11 cellular contexts compared by ENCODE assay signal in the genomic region with DNA sequence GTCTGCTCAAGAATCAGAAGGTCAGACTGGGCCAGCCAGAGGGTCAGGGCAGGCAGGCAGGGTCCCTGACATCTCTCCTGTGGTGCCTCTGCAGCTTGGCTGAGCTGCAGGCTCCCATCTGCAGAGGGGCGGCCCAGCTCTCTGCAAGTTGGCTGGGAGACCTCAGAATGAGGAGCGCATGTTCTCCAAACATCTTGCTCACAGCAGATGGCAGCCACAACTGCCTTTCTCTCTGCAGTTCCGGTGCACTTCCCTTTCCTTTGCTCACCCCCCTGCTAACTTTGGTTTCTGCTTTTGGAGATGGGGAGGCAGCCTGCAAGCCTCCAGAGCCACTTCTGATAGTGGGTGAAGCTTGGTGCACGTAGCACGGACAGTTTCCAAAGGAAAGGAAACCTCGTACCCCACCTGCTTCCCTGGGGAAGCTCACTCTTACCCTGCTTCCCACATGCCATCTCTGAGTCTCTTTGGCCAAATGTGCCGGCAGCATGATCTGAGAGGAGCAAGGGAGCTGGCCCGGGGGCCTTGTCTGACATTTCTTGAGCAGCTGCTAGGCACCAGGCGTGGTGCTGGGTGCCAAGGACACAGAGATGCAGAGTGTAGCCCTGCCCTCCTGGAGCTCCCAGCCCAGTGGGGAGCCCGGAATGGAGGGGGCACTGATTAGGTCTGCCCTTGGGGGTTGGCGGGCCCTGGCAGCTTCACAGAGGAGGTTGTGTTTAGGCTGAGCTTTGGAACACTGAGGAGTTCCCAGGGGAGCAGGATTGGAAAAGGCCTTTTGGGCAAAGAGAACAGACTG. TPM values are rescaled to one million over a fixed set of nuclear protein-coding genes. Genes with fewer than 3 reads are reported as not detected.
DNase-seq lines count a peak whose midpoint lies in the region; ATAC-seq and TF ChIP-seq lines count a peak whose summit lies in the region.
"Had no signal": no experiment of that assay in that cellular context is flagged by ENCODE, and none has a peak within 500 bp of the region (broad histone marks: within the 10 kb centered on the region; RNA-seq: fewer than 3 reads in every experiment).

No MANE protein-coding gene starts in this region.

- H3K9me3 ChIP-seq in hepatocyte (ENCODE audit: low read depth) (no peaks in the 10 kb centered on the region), upper lobe of right lung (no peaks in the 10 kb centered on the region)
- H3K9me3 ChIP-seq: spleen had no signal

- no peaks in the 10 kb centered on the region for H3K27me3 ChIP-seq in hepatocyte
- no peaks in the 10 kb centered on the region for H3K27me3 ChIP-seq in upper lobe of right lung
- H3K27me3 ChIP-seq: spleen had no signal

- H3K36me3 ChIP-seq in hepatocyte (replicated peaks; ENCODE audit: insufficient read depth, low read depth): no peaks in the 10 kb centered on the region
- no peaks in the 10 kb centered on the region for H3K36me3 ChIP-seq in upper lobe of right lung
- H3K36me3 ChIP-seq: spleen had no signal

- H3K4me1 ChIP-seq in hepatocyte (ENCODE audit: insufficient read depth) (peaks cover 77% of the 10 kb centered on the region), upper lobe of right lung (peaks cover 61% of the 10 kb centered on the region)

- intact Hi-C loops in natural killer cell (cut with micrococcal nuclease) (no loop called here), upper lobe of right lung (cut with DNase I) (no loop called here)

- peaks cover 49% of the 10 kb centered on the region for H3K79me2 ChIP-seq in hepatocyte

- no peak overlapping the region for H3K4me2 ChIP-seq in hepatocyte

- no peaks in the 10 kb centered on the region for H3K9me3 Mint-ChIP-seq in natural killer cell
- no peaks in the 10 kb centered on the region for H3K9me3 Mint-ChIP-seq in natural killer cell treated with Interleukin-12 subunit alpha and Interleukin-12 subunit beta and Interleukin-15 and Interleukin-18, amount 100 ng/mL, for 72 hours
- H3K9me3 Mint-ChIP-seq: stimulated activated naive CD8-positive, alpha-beta T cell treated with anti-CD3 and anti-CD28 coated beads, Interleukin-15, amount 100 ng/mL, for 72 hours had no signal

- DNase-seq in natural killer cell (no peak), SK-MEL-5 (ENCODE audit: low read depth, low spot score) (peak; percentile 33), hepatocyte (ENCODE audit: low spot score) (no peak), upper lobe of right lung (no peak), COLO829 (ENCODE audit: low spot score) (no peak)
- no peak for DNase-seq in natural killer cell treated with Interleukin-12 subunit alpha and Interleukin-12 subunit beta and Interleukin-15 and Interleukin-18, amount 100 ng/mL, for 72 hours (ENCODE audit: low spot score)
- DNase-seq in activated naive CD4-positive, alpha-beta T cell (lab: John Stamatoyannopoulos, UW): no peak
- DNase-seq: spleen; stimulated activated naive CD8-positive, alpha-beta T cell treated with anti-CD3 and anti-CD28 coated beads, Interleukin-15, amount 100 ng/mL, for 72 hours had no signal

- H3K4me1 Mint-ChIP-seq in natural killer cell: peaks cover 36 to 50% of the 10 kb centered on the region in 2 donors
- peaks cover 29 to 40% of the 10 kb centered on the region in 2 donors for H3K4me1 Mint-ChIP-seq in natural killer cell treated with Interleukin-12 subunit alpha and Interleukin-12 subunit beta and Interleukin-15 and Interleukin-18, amount 100 ng/mL, for 72 hours (ENCODE audit: low read depth in 2 of 2)

- H3K4me3 ChIP-seq in hepatocyte (no peak overlapping the region), upper lobe of right lung (no peak overlapping the region)
- H3K4me3 ChIP-seq: spleen had no signal

- peak overlapping the region; percentile 34 for H3K27ac ChIP-seq in hepatocyte
- H3K27ac ChIP-seq in upper lobe of right lung: peak overlapping the region; percentile 42

- in situ Hi-C loops in SK-MEL-5 (cut with HindIII; ENCODE audit: low pct_unique_long_range_greater_than_20kb, low sequenced_read_pairs): no loop called here

- H3K9me2 ChIP-seq in hepatocyte (replicated peaks; ENCODE audit: insufficient read depth): no peaks in the 10 kb centered on the region

- peak overlapping the region; percentile 37 for H3K4me3 Mint-ChIP-seq in natural killer cell
- no peak overlapping the region for H3K4me3 Mint-ChIP-seq in natural killer cell treated with Interleukin-12 subunit alpha and Interleukin-12 subunit beta and Interleukin-15 and Interleukin-18, amount 100 ng/mL, for 72 hours
- H3K4me3 Mint-ChIP-seq: stimulated activated naive CD8-positive, alpha-beta T cell treated with anti-CD3 and anti-CD28 coated beads, Interleukin-15, amount 100 ng/mL, for 72 hours had no signal

- 94% methylated on average over 11 of the region's 11 CpGs for WGBS in hepatocyte (ENCODE audit: low lambda C conversion rate, missing lambda C conversion rate)

- peaks cover 4% of the 10 kb centered on the region for H4K20me1 ChIP-seq in hepatocyte (ENCODE audit: insufficient read depth, poor library complexity, severe bottlenecking)

- no peak for TF ChIP-seq CTCF in natural killer cell (IDR thresholded peaks at IDR 0.05)
- TF ChIP-seq CTCF in hepatocyte (IDR thresholded peaks at IDR 0.05; ENCODE audit: poor library complexity): no peak
- TF ChIP-seq CTCF in upper lobe of right lung (IDR thresholded peaks at IDR 0.05): no peak

- H3K36me3 Mint-ChIP-seq in natural killer cell: no peaks in the 10 kb centered on the region
- H3K36me3 Mint-ChIP-seq in natural killer cell treated with Interleukin-12 subunit alpha and Interleukin-12 subunit beta and Interleukin-15 and Interleukin-18, amount 100 ng/mL, for 72 hours: no peaks in the 10 kb centered on the region

- ATAC-seq in natural killer cell: no peak
- no peak for ATAC-seq in natural killer cell treated with Interleukin-12 subunit alpha and Interleukin-12 subunit beta and Interleukin-15 and Interleukin-18, amount 100 ng/mL, for 72 hours
- no peak for ATAC-seq in upper lobe of right lung
- ATAC-seq in HG03442 (IDR thresholded peaks at IDR 0.05; ENCODE audit: unreplicated experiment): no peak
- ATAC-seq: left lobe of liver; stimulated activated naive CD8-positive, alpha-beta T cell treated with anti-CD3 and anti-CD28 coated beads, Interleukin-15, amount 100 ng/mL, for 72 hours had no signal

- H3K27ac Mint-ChIP-seq in natural killer cell: peak overlapping the region; percentile 67 to 70
- peak overlapping the region in 1 of 2 donors; percentile 61 for H3K27ac Mint-ChIP-seq in natural killer cell treated with Interleukin-12 subunit alpha and Interleukin-12 subunit beta and Interleukin-15 and Interleukin-18, amount 100 ng/mL, for 72 hours

- no peak overlapping the region for H2AFZ ChIP-seq in hepatocyte

- H3K27me3 Mint-ChIP-seq in natural killer cell (ENCODE audit: low read depth in 2 of 2): peaks cover 0 to under 1% of the 10 kb centered on the region in 2 donors
- H3K27me3 Mint-ChIP-seq in natural killer cell treated with Interleukin-12 subunit alpha and Interleukin-12 subunit beta and Interleukin-15 and Interleukin-18, amount 100 ng/mL, for 72 hours: peaks cover 2 to 3% of the 10 kb centered on the region in 2 donors
- H3K27me3 Mint-ChIP-seq: stimulated activated naive CD8-positive, alpha-beta T cell treated with anti-CD3 and anti-CD28 coated beads, Interleukin-15, amount 100 ng/mL, for 72 hours had no signal

RNA-seq across cellular contexts. Expression of a gene that starts 18.2 kb away (rescaled TPM):
- under 1 TPM; 0.18 to 0.48 (median 0.38) TPM for total RNA-seq in natural killer cell
- total RNA-seq in natural killer cell treated with Interleukin-12 subunit alpha and Interleukin-12 subunit beta and Interleukin-15 and Interleukin-18, amount 100 ng/mL, for 72 hours: under 1 TPM; 0.08 to 0.10 TPM
- total RNA-seq in SK-MEL-5 (2014; rRNA removed; shearing (Covaris generic)): 0.98 and 1.1 TPM in 2 replicates
- polyA plus RNA-seq in SK-MEL-5 (2015; cell fraction: cytosol; rRNA removed): 3.7 and 3.9 TPM in 2 replicates
- polyA plus RNA-seq in SK-MEL-5 (2015; cell fraction: nucleus; rRNA removed): 2.8 and 3.4 TPM in 2 replicates
- total RNA-seq in hepatocyte: 5.5 and 8.9 TPM in 2 replicates
- polyA plus RNA-seq in hepatocyte: 7.4 and 8.3 TPM in 2 replicates
- 6.0 TPM for total RNA-seq in upper lobe of right lung

RNA-seq across cellular contexts. Expression of a gene that starts 54.1 kb away (rescaled TPM):
- 10 to 100 TPM in 1 of 3 donors, 1 to 10 TPM in 2; 4.9 to 15.3 (median 7.3) TPM for total RNA-seq in natural killer cell
- 1 to 10 TPM; 3.7 to 5.5 TPM for total RNA-seq in natural killer cell treated with Interleukin-12 subunit alpha and Interleukin-12 subunit beta and Interleukin-15 and Interleukin-18, amount 100 ng/mL, for 72 hours
- total RNA-seq in SK-MEL-5 (2014; rRNA removed; shearing (Covaris generic)): 1.7 and 2.2 TPM in 2 replicates
- 6.7 and 8.5 TPM in 2 replicates for polyA plus RNA-seq in SK-MEL-5 (2015; cell fraction: cytosol; rRNA removed)
- 12.9 and 16.5 TPM in 2 replicates for polyA plus RNA-seq in SK-MEL-5 (2015; cell fraction: nucleus; rRNA removed)
- 42.2 and 57.3 TPM in 2 replicates for total RNA-seq in hepatocyte
- 96.7 and 115 TPM in 2 replicates for polyA plus RNA-seq in hepatocyte
- 62.6 TPM for total RNA-seq in upper lobe of right lung
